In the genomic region with DNA sequence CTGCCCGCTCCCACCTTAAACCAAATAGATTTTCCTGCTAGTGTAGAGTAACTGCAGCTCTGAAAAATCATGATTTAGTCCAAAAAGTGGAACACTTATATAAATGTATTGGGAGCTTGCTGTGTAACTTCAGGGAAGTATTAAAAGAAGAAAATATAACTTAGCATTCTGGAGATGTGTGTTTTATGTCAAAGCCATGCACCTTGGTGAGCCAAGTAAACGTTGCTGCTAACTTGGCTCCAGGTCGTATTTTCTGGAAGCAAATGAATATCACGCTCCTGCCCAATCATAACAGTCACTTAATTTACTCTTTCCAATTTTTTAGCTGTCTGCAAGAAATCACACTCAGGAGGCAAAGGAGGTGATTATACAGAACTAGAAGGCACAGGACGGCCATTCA, we compare ENCODE assay signal across 8 cellular contexts.
"Had no signal": no experiment of that assay in that cellular context is flagged by ENCODE, and none has a peak within 500 bp of the region (broad histone marks: within the 10 kb centered on the region; RNA-seq: fewer than 3 reads in every experiment).

No MANE protein-coding gene starts in this region.

- H3K9me3 ChIP-seq: HAP-1 had no signal

- DNase-seq: GM23248, GOT3, H7, IMR-90, KG1 had no signal

- ATAC-seq: HCT116, K562 had no signal

- H3K4me3 ChIP-seq: GM23248, HAP-1, K562 had no signal

- H3K4me1 ChIP-seq: HAP-1 had no signal

- H3K27ac ChIP-seq: GM23248 had no signal
